ENCODE assay signal across 8 cellular contexts in the genomic region with DNA sequence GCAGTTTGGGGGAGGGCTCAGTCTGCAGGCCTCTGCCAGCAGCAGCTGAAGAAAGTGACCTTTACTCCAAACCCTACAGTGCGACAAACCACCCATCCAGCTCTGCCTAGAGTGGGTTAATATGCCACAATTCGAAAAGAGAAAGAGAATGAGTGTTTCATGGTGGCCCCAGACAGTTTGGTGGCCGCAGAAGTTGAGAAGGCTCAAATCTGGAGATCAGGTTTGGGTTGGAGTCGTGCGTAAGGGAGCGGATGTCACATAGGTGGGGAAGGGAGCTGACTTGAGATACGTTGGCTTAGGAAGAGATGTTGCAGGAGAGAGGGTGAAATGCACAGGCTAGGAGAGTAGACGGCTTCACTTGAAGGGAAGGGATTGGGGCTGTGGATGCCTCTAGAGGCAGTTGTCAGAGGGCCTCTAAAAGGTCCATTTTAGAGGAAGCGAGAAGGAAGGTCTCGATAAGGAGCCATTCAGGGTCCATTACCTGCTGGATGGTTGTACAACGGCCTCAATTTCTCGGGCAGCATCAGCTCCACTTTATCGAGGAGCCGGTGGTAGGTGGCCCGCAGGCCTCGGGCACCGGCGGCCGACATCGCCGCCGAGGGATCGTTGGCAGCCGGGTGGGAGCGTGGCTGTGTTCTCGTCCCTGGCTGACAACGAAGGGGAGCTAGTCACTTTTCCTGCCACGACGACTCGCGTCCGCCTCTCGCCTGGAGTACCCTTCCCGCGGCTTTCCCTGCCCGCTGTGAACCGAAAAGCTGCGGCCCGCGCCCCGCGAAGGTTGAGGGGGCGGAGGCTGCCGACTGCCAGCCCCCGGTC. TPM values are rescaled to one million over a fixed set of nuclear protein-coding genes. Genes with fewer than 3 reads are reported as not detected.
DNase-seq lines count a peak whose midpoint lies in the region; ATAC-seq and TF ChIP-seq lines count a peak whose summit lies in the region.

No MANE protein-coding gene starts in this region.

- H3K4me1 Mint-ChIP-seq in activated CD4-positive, alpha-beta T cell treated with anti-CD3 and anti-CD28 coated beads, Interleukin-2, amount 10 ng/mL, durations not matched to agents 7 days and 5 days = peaks cover 33% of the 10 kb centered on the region
- peaks cover 26% of the 10 kb centered on the region for H3K4me1 Mint-ChIP-seq in endodermal cell

- ATAC-seq in GM18861 (IDR thresholded peaks at IDR 0.05; ENCODE audit: unreplicated experiment) = peak; percentile 1
- peak; percentile 4 for ATAC-seq in HG03039 (IDR thresholded peaks at IDR 0.05; ENCODE audit: unreplicated experiment)
- ATAC-seq in mucosa of descending colon = peak; percentile 36

- 2% methylated on average over 24 to 45 of the region's 45 CpGs for whole genome bisulfite sequencing in endodermal cell (ENCODE audit: insufficient coverage in 1 of 2, insufficient read length in 1 of 2), 2 experiments

- H3K4me3 Mint-ChIP-seq in activated CD4-positive, alpha-beta T cell treated with anti-CD3 and anti-CD28 coated beads, Interleukin-2, amount 10 ng/mL, durations not matched to agents 7 days and 5 days = peak overlapping the region; percentile 82
- H3K4me3 Mint-ChIP-seq in endodermal cell = peak overlapping the region; percentile 96

- no peaks in the 10 kb centered on the region for H3K27me3 Mint-ChIP-seq in activated CD4-positive, alpha-beta T cell treated with anti-CD3 and anti-CD28 coated beads, Interleukin-2, amount 10 ng/mL, durations not matched to agents 7 days and 5 days
- H3K27me3 Mint-ChIP-seq in endodermal cell (ENCODE audit: insufficient read depth) = no peaks in the 10 kb centered on the region

- peaks cover 4% of the 10 kb centered on the region for H3K36me3 Mint-ChIP-seq in activated CD4-positive, alpha-beta T cell treated with anti-CD3 and anti-CD28 coated beads, Interleukin-2, amount 10 ng/mL, durations not matched to agents 7 days and 5 days (ENCODE audit: low read depth)
- H3K36me3 Mint-ChIP-seq in endodermal cell (ENCODE audit: low read depth) = no peaks in the 10 kb centered on the region

- H3K4me1 ChIP-seq in endodermal cell (ENCODE audit: control insufficient read depth, insufficient read depth, low read length) (no peaks in the 10 kb centered on the region), mucosa of descending colon (ENCODE audit: low read depth) (peaks cover 32% of the 10 kb centered on the region)

- intact Hi-C loops in mucosa of descending colon (cut with DNase I, micrococcal nuclease) = no loop called here

- peak overlapping the region; percentile 93 for H3K9ac ChIP-seq in endodermal cell (ENCODE audit: extremely low read depth, low read length, poor library complexity, severe bottlenecking)

- peaks cover 3% of the 10 kb centered on the region for H3K36me3 ChIP-seq in endodermal cell (ENCODE audit: control insufficient read depth, insufficient read depth, low read length)
- H3K36me3 ChIP-seq in mucosa of descending colon (ENCODE audit: low read depth) = no peaks in the 10 kb centered on the region

- peak overlapping the region; percentile 99 for H3K27ac ChIP-seq in endodermal cell (ENCODE audit: low read depth, low read length)

- peak overlapping the region; percentile 94 for H3K4me3 ChIP-seq in endodermal cell (ENCODE audit: low read length)
- H3K4me3 ChIP-seq in mucosa of descending colon = peak overlapping the region; percentile 97

- POLR2A ChIA-PET in activated CD4-positive, alpha-beta T cell treated with anti-CD3 and anti-CD28 coated beads, Interleukin-2, amount 10 ng/mL, durations not matched to agents 7 days and 5 days (lab: Charles Lee) = interaction anchor here (0.9 kb wide), 2 partner anchors 219 to 298 kb away, joined by 3 read pairs; no protein-coding TSS in a partner anchor

- H3K27ac Mint-ChIP-seq in activated CD4-positive, alpha-beta T cell treated with anti-CD3 and anti-CD28 coated beads, Interleukin-2, amount 10 ng/mL, durations not matched to agents 7 days and 5 days = peak overlapping the region; percentile 95
- peak overlapping the region; percentile 92 for H3K27ac Mint-ChIP-seq in endodermal cell

- DNase-seq in Ammon's horn (ENCODE audit: low spot score) = peak; percentile 56
- DNase-seq in NCI-H345 (lab: John Stamatoyannopoulos, UW) = peak; percentile 54
- DNase-seq in activated CD4-positive, alpha-beta T cell treated with anti-CD3 and anti-CD28 coated beads, Interleukin-2, amount 10 ng/mL, durations not matched to agents 7 days and 5 days = peak; percentile 54
- DNase-seq in endodermal cell = peak; percentile 76
- peak in 2 of 3 donors; percentile 53 to 67 for DNase-seq in mucosa of descending colon
- peak; percentile 14 for DNase-seq in stromal cell of bone marrow (ENCODE audit: low read depth)

- no peaks in the 10 kb centered on the region for H3K27me3 ChIP-seq in endodermal cell (ENCODE audit: control insufficient read depth, insufficient read depth, low read length, poor library complexity, severe bottlenecking)

- no peaks in the 10 kb centered on the region for H3K9me3 Mint-ChIP-seq in activated CD4-positive, alpha-beta T cell treated with anti-CD3 and anti-CD28 coated beads, Interleukin-2, amount 10 ng/mL, durations not matched to agents 7 days and 5 days
- no peaks in the 10 kb centered on the region for H3K9me3 Mint-ChIP-seq in endodermal cell

- CTCF ChIA-PET in activated CD4-positive, alpha-beta T cell treated with anti-CD3 and anti-CD28 coated beads, Interleukin-2, amount 10 ng/mL, durations not matched to agents 7 days and 5 days (lab: Charles Lee) = interaction anchor here (0.6 to 1.5 kb wide), 8 partner anchors 8 to 380 kb away, joined by 3 to 6 read pairs (median 3); no protein-coding TSS in a partner anchor

- TF ChIP-seq CTCF in endodermal cell (conservative IDR thresholded peaks at IDR 0.05) (no peak), mucosa of descending colon (IDR thresholded peaks at IDR 0.05) (no peak)

- no peaks in the 10 kb centered on the region for H3K9me3 ChIP-seq in endodermal cell (ENCODE audit: control insufficient read depth, low read length)
- no peaks in the 10 kb centered on the region for H3K9me3 ChIP-seq in mucosa of descending colon

RNA-seq across cellular contexts. Expression of a gene that starts 1.0 kb away (rescaled TPM):
- 10 to 100 TPM; 21.9 to 24.6 TPM for total RNA-seq in activated CD4-positive, alpha-beta T cell treated with anti-CD3 and anti-CD28 coated beads, Interleukin-2, amount 10 ng/mL, durations not matched to agents 7 days and 5 days
- total RNA-seq in endodermal cell (10 to 100 TPM; 21.4 to 32.3 TPM), mucosa of descending colon (10 to 100 TPM; 57.1 to 71.7 (median 62.2) TPM)
- 14.5 TPM for polyA plus RNA-seq in endodermal cell (2013, experiment 1 of 2)
- 15.9 TPM for polyA plus RNA-seq in endodermal cell (2013, experiment 2 of 2)

RNA-seq across cellular contexts. Expression of a gene that starts 1.4 kb away (rescaled TPM):
- 10 to 100 TPM; 51.9 to 53.0 TPM for total RNA-seq in activated CD4-positive, alpha-beta T cell treated with anti-CD3 and anti-CD28 coated beads, Interleukin-2, amount 10 ng/mL, durations not matched to agents 7 days and 5 days
- 10 to 100 TPM; 30.7 to 42.5 TPM for total RNA-seq in endodermal cell
- polyA plus RNA-seq in endodermal cell (2013, experiment 1 of 2) = 34.8 TPM
- 38.0 TPM for polyA plus RNA-seq in endodermal cell (2013, experiment 2 of 2)
- total RNA-seq in mucosa of descending colon = 100 to 1,000 TPM in 2 of 3 donors, 10 to 100 TPM in 1; 95.5 to 163 (median 134) TPM

RNA-seq across cellular contexts. Expression of a gene that starts 21.5 kb away (rescaled TPM):
- total RNA-seq in activated CD4-positive, alpha-beta T cell treated with anti-CD3 and anti-CD28 coated beads, Interleukin-2, amount 10 ng/mL, durations not matched to agents 7 days and 5 days = under 1 TPM in 1 of 2 experiments, not detected in 1; 0.15 TPM
- total RNA-seq in endodermal cell (under 1 TPM in 1 of 2 donors, not detected in 1; 0.13 TPM), mucosa of descending colon (under 1 TPM; 0.07 to 0.49 (median 0.28) TPM)
- 0.04 TPM for polyA plus RNA-seq in endodermal cell (2013, experiment 1 of 2)
- polyA plus RNA-seq in endodermal cell (2013, experiment 2 of 2) = not detected

Comparison
In these comparisons a context has a peak if more than half of its experiments do, and no peak if none do; other contexts are left out.
1. Peak in every context shown above with its lines: DNase-seq, ATAC-seq, H3K4me3 ChIP-seq and H3K27ac ChIP-seq.
2. DNase-seq: peak in every context shown above with its lines; median percentile 76 in endodermal cell; 60 in mucosa of descending colon; 56 in Ammon's horn; 54 in NCI-H345; 54 in activated CD4-positive, alpha-beta T cell treated with anti-CD3 and anti-CD28 coated beads, Interleukin-2, amount 10 ng/mL, durations not matched to agents 7 days and 5 days; 14 in stromal cell of bone marrow.